8 cellular contexts compared by ENCODE assay signal in genomic region chr6:131694832-131695426, GRCh38. TPM values are rescaled to one million over a fixed set of nuclear protein-coding genes. Genes with fewer than 3 reads are reported as not detected.
DNase-seq lines count a peak whose midpoint lies in the region; ATAC-seq and TF ChIP-seq lines count a peak whose summit lies in the region.

No MANE protein-coding gene starts in this region.

- ATAC-seq in GM19397 (IDR thresholded peaks at IDR 0.05; ENCODE audit: unreplicated experiment) (peak; percentile 78), HG03378 (IDR thresholded peaks at IDR 0.05; ENCODE audit: unreplicated experiment) (peak; percentile 93), GM18520 (IDR thresholded peaks at IDR 0.05; ENCODE audit: unreplicated experiment) (no peak)

- no peaks in the 10 kb centered on the region for H4K20me1 ChIP-seq in DOHH2 (ENCODE audit: control insufficient read depth, insufficient read depth, low read depth, low read length)

- WGBS in sigmoid colon, 2 donors: 42 to 47% methylated on average over 2 of the region's 2 CpGs

- no peak overlapping the region for H3K4me2 ChIP-seq in DOHH2 (ENCODE audit: low read length)

- H3K36me3 ChIP-seq in DOHH2 (ENCODE audit: control insufficient read depth, low read length) (peaks cover 63% of the 10 kb centered on the region), right atrium auricular region (no peaks in the 10 kb centered on the region), sigmoid colon (no peaks in the 10 kb centered on the region)

- TF ChIP-seq CTCF in DOHH2 (IDR thresholded peaks at IDR 0.05; ENCODE audit: low read depth, low read length, poor library complexity, severe bottlenecking) (peak; percentile 64), right atrium auricular region (IDR thresholded peaks at IDR 0.05) (peak; percentile 51 to 84), sigmoid colon (IDR thresholded peaks at IDR 0.05) (peak in 3 of 4 experiments; percentile 42 to 57 (median 44))

- no peak for TF ChIP-seq POLR2A in sigmoid colon (IDR thresholded peaks at IDR 0.05)

- peak; percentile 65 for DNase-seq in NCI-H774 (lab: John Stamatoyannopoulos, UW)
- DNase-seq in amniotic epithelial cell (ENCODE audit: low read depth): peak; percentile 58
- no peak for DNase-seq in right atrium auricular region (ENCODE audit: low spot score)
- DNase-seq in sigmoid colon: no peak

- H3K27me3 ChIP-seq in DOHH2 (ENCODE audit: control insufficient read depth, low read length) (no peaks in the 10 kb centered on the region), right atrium auricular region (no peaks in the 10 kb centered on the region), sigmoid colon (no peaks in the 10 kb centered on the region)

- H3K9me2 ChIP-seq in DOHH2 (replicated peaks; ENCODE audit: control insufficient read depth, low read length): no peaks in the 10 kb centered on the region

- no peak for TF ChIP-seq EP300 in sigmoid colon (IDR thresholded peaks at IDR 0.05)

- H3K4me1 ChIP-seq in DOHH2 (ENCODE audit: control insufficient read depth, low read length) (peaks cover 37% of the 10 kb centered on the region), right atrium auricular region (no peaks in the 10 kb centered on the region), sigmoid colon (no peaks in the 10 kb centered on the region)

- no peak overlapping the region for H3K4me3 ChIP-seq in DOHH2 (ENCODE audit: low read length)
- no peak overlapping the region for H3K4me3 ChIP-seq in right atrium auricular region
- no peak overlapping the region for H3K4me3 ChIP-seq in sigmoid colon

- no peaks in the 10 kb centered on the region for H3K9me3 ChIP-seq in DOHH2 (ENCODE audit: control insufficient read depth, insufficient read depth, low read length)
- no peaks in the 10 kb centered on the region for H3K9me3 ChIP-seq in right atrium auricular region
- H3K9me3 ChIP-seq in sigmoid colon: no peaks in the 10 kb centered on the region

- H3K27ac ChIP-seq in DOHH2 (ENCODE audit: low read depth, low read length) (no peak overlapping the region), right atrium auricular region (no peak overlapping the region), sigmoid colon (no peak overlapping the region)

- peaks cover 68% of the 10 kb centered on the region for H3K79me2 ChIP-seq in DOHH2 (ENCODE audit: control insufficient read depth, low read length)

- H3F3A ChIP-seq in DOHH2 (ENCODE audit: control insufficient read depth, insufficient read depth): peaks cover 22% of the 10 kb centered on the region

- intact Hi-C loops in sigmoid colon (cut with DNase I): loop anchor here (10.0 kb wide), 1 partner anchor 220 kb away; no protein-coding TSS in a partner anchor

RNA-seq across cellular contexts. Expression of gene OR2A4, which starts 6.3 kb away (rescaled TPM):
- total RNA-seq in right atrium auricular region (not detected), sigmoid colon (under 1 TPM in 2 of 4 donors, not detected in 2; 0.82 to 0.95 TPM)
- not detected for polyA plus RNA-seq in sigmoid colon

RNA-seq across cellular contexts. Expression of gene CTAGE9, which starts 15.9 kb away (rescaled TPM):
- not detected for total RNA-seq in right atrium auricular region
- total RNA-seq in sigmoid colon: not detected
- polyA plus RNA-seq in sigmoid colon: not detected

RNA-seq across cellular contexts. Expression of gene ENPP3, which starts 57.8 kb away (rescaled TPM):
- under 1 TPM in 1 of 2 donors, not detected in 1; 0.16 TPM for total RNA-seq in right atrium auricular region
- 1 to 10 TPM in 1 of 4 donors, under 1 TPM in 3; 0.14 to 1.1 (median 0.52) TPM for total RNA-seq in sigmoid colon
- polyA plus RNA-seq in sigmoid colon: 1 to 10 TPM; 1.8 to 5.9 (median 3.2) TPM

Comparison
In these comparisons a context has a peak if more than half of its experiments do, and no peak if none do; other contexts are left out.
1. DNase-seq: peak in NCI-H774 (single experiment) and amniotic epithelial cell (single experiment); none in right atrium auricular region (single experiment) and sigmoid colon (single experiment).
2. Peak in every context shown above with its lines, with median percentiles within 50 percentile points of each other: CTCF ChIP-seq.